8 cellular contexts compared by ENCODE assay signal in genomic region chr3:9397331-9397910, GRCh38. TPM values are rescaled to one million over a fixed set of nuclear protein-coding genes. Genes with fewer than 3 reads are reported as not detected.
A peak's percentile ranks its signal among the peaks of the same experiment; 100 is the strongest.
DNase-seq lines count a peak whose midpoint lies in the region; ATAC-seq and TF ChIP-seq lines count a peak whose summit lies in the region.

A gene with protein sequence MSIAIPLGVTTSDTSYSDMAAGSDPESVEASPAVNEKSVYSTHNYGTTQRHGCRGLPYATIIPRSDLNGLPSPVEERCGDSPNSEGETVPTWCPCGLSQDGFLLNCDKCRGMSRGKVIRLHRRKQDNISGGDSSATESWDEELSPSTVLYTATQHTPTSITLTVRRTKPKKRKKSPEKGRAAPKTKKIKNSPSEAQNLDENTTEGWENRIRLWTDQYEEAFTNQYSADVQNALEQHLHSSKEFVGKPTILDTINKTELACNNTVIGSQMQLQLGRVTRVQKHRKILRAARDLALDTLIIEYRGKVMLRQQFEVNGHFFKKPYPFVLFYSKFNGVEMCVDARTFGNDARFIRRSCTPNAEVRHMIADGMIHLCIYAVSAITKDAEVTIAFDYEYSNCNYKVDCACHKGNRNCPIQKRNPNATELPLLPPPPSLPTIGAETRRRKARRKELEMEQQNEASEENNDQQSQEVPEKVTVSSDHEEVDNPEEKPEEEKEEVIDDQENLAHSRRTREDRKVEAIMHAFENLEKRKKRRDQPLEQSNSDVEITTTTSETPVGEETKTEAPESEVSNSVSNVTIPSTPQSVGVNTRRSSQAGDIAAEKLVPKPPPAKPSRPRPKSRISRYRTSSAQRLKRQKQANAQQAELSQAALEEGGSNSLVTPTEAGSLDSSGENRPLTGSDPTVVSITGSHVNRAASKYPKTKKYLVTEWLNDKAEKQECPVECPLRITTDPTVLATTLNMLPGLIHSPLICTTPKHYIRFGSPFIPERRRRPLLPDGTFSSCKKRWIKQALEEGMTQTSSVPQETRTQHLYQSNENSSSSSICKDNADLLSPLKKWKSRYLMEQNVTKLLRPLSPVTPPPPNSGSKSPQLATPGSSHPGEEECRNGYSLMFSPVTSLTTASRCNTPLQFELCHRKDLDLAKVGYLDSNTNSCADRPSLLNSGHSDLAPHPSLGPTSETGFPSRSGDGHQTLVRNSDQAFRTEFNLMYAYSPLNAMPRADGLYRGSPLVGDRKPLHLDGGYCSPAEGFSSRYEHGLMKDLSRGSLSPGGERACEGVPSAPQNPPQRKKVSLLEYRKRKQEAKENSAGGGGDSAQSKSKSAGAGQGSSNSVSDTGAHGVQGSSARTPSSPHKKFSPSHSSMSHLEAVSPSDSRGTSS (N-terminal part only) (plus strand): TSS chr3:9397615. CDS start chr3:9428939, 31,324 bp downstream.

- H3K4me3 ChIP-seq in left lung = peak within 1 kb of the TSS; percentile 79 to 85

- no peak for TF ChIP-seq CTCF in C4-2B (conservative IDR thresholded peaks at IDR 0.05)
- no peak for TF ChIP-seq CTCF in left lung (IDR thresholded peaks at IDR 0.05)

- peaks cover 59% of the 10 kb centered on the region for H3K4me1 Mint-ChIP-seq in dendritic cell treated with granulocyte-macrophage colony-stimulating factor and Interleukin-4, amounts not matched to agents 40 ng/mL and 50 ng/mL, for 4 days (ENCODE audit: low read depth)

- H3K36me3 Mint-ChIP-seq in dendritic cell treated with granulocyte-macrophage colony-stimulating factor and Interleukin-4, amounts not matched to agents 40 ng/mL and 50 ng/mL, for 4 days (ENCODE audit: low read depth) = peaks cover 51% of the 10 kb centered on the region

- H3K4me3 Mint-ChIP-seq in dendritic cell treated with granulocyte-macrophage colony-stimulating factor and Interleukin-4, amounts not matched to agents 40 ng/mL and 50 ng/mL, for 4 days = peak within 1 kb of the TSS; percentile 93

- peak within 1 kb of the TSS; percentile 93 for H3K27ac Mint-ChIP-seq in dendritic cell treated with granulocyte-macrophage colony-stimulating factor and Interleukin-4, amounts not matched to agents 40 ng/mL and 50 ng/mL, for 4 days

- H3K27ac ChIP-seq in C4-2B (peak within 1 kb of the TSS; percentile 98), left lung (peak within 1 kb of the TSS; percentile 95 to 98)

- H3K36me3 ChIP-seq in left lung = peaks cover 0 to 20% of the 10 kb centered on the region in 2 donors

- H3K4me1 ChIP-seq in left lung = peaks cover 49 to 75% of the 10 kb centered on the region in 2 donors

- no peaks in the 10 kb centered on the region for H3K27me3 ChIP-seq in left lung

- ATAC-seq in GM19372 (IDR thresholded peaks at IDR 0.05; ENCODE audit: low read depth, unreplicated experiment) (peak; percentile 43), HG03521 (IDR thresholded peaks at IDR 0.05; ENCODE audit: unreplicated experiment) (peak; percentile 48), left lung (peak; percentile 80)

- peak; percentile 75 for DNase-seq in NCI-H748 treated with DMSO at 0.1 percent for 48 hours (lab: John Stamatoyannopoulos, UW)
- DNase-seq in activated CD4-positive, alpha-beta T cell treated with anti-CD3 and anti-CD28 coated beads, Interleukin-2, amount 50 U/mL, for 4 hours = peak; percentile 99
- DNase-seq in left lung = peak; percentile 98
- peak; percentile 99 to 100 for DNase-seq in stimulated activated CD4-positive, alpha-beta T cell treated with anti-CD3 and anti-CD28 coated beads, Interleukin-2, amount 100 ng/mL, for 48 hours

- H3K9me3 Mint-ChIP-seq in dendritic cell treated with granulocyte-macrophage colony-stimulating factor and Interleukin-4, amounts not matched to agents 40 ng/mL and 50 ng/mL, for 4 days = no peaks in the 10 kb centered on the region

- intact Hi-C loops in dendritic cell treated with granulocyte-macrophage colony-stimulating factor and Interleukin-4, amounts not matched to agents 40 ng/mL and 50 ng/mL, for 4 days (cut with micrococcal nuclease) = loop anchor here (2.0 to 5.0 kb wide), 2 partner anchors 35 to 615 kb away; partner anchors contain the start of gene THUMPD3
- intact Hi-C loops in left lung (cut with DNase I) = loop anchor here in 1 of 2 donors (10.0 kb wide), 1 partner anchor 47 kb away; no protein-coding TSS in a partner anchor

- no peaks in the 10 kb centered on the region for H3K9me3 ChIP-seq in left lung

- H3K27me3 Mint-ChIP-seq in dendritic cell treated with granulocyte-macrophage colony-stimulating factor and Interleukin-4, amounts not matched to agents 40 ng/mL and 50 ng/mL, for 4 days = no peaks in the 10 kb centered on the region

RNA-seq across cellular contexts. Expression of the gene that starts here (rescaled TPM):
- total RNA-seq in left lung = 100 to 1,000 TPM in 1 of 2 donors, 10 to 100 TPM in 1; 82.2 to 113 TPM

Comparison
In these comparisons a context has a peak if more than half of its experiments do, and no peak if none do; other contexts are left out.
1. Peak in every context shown above with its lines: DNase-seq, ATAC-seq, H3K4me3 ChIP-seq and H3K27ac ChIP-seq.